Comparison of ENCODE assay signal across 33 cellular contexts in genomic region chr7:157446322-157446721, GRCh38.
"Had no signal": no experiment of that assay in that cellular context is flagged by ENCODE, and none has a peak within 500 bp of the region (broad histone marks: within the 10 kb centered on the region; RNA-seq: fewer than 3 reads in every experiment).

No MANE protein-coding gene starts in this region.

- H3K4me1 ChIP-seq: body of pancreas, gastrocnemius medialis, uterus had no signal

- H3K27ac Mint-ChIP-seq: activated naive CD4-positive, alpha-beta T cell treated with anti-CD3 and anti-CD28 coated beads, Interleukin-2, amount 50 U/mL, for 72 hours; immature natural killer cell; natural killer cell treated with Interleukin-12 subunit alpha and Interleukin-12 subunit beta and Interleukin-15 and Interleukin-18, amount 100 ng/mL, for 72 hours; progenitor cell of endocrine pancreas; T-helper 17 cell had no signal

- H3K9me3 Mint-ChIP-seq: activated naive CD4-positive, alpha-beta T cell treated with anti-CD3 and anti-CD28 coated beads, Interleukin-2, amount 50 U/mL, for 72 hours; immature natural killer cell; natural killer cell treated with Interleukin-12 subunit alpha and Interleukin-12 subunit beta and Interleukin-15 and Interleukin-18, amount 100 ng/mL, for 72 hours had no signal

- H3K9me3 ChIP-seq: body of pancreas, gastrocnemius medialis, mucosa of descending colon, thoracic aorta, uterus had no signal

- DNase-seq: activated CD4-positive, alpha-beta T cell treated with anti-CD3 and anti-CD28 coated beads for 48 hours; activated CD4-positive, alpha-beta T cell treated with anti-CD3 and anti-CD28 coated beads, Interleukin-2, amount 50 U/mL, for 48 hours; activated naive CD4-positive, alpha-beta T cell; activated T-cell treated with anti-CD3 and anti-CD28 coated beads, Interleukin-2, amount 50 U/mL, for 1 hour; anterior cingulate cortex; body of pancreas; cerebellar nuclear complex; effector memory CD4-positive, alpha-beta T cell; erythroblast; hippocampal formation; immature natural killer cell; mesendoderm; mucosa of descending colon; stimulated activated CD4-positive, alpha-beta T cell treated with anti-CD3 and anti-CD28 coated beads, Interleukin-15, amount 100 ng/mL, for 24 hours; stimulated activated CD4-positive, alpha-beta T cell treated with anti-CD3 and anti-CD28 coated beads, Interleukin-2, amount 100 ng/mL, for 24 hours; stimulated activated naive CD4-positive, alpha-beta T cell treated with Interleukin-2 at 50 U/mL for 16 hours; T-helper 17 cell; T1000; trophoblast cell; uterus; WERI-Rb-1 had no signal

- H3K36me3 ChIP-seq: cardiac muscle cell, gastrocnemius medialis, thoracic aorta, uterus, WERI-Rb-1 had no signal

- H3K27me3 ChIP-seq: body of pancreas, cardiac muscle cell, gastrocnemius medialis, uterus had no signal

- ATAC-seq: activated CD4-positive, CD25-positive, alpha-beta regulatory T cell treated with anti-CD3 and anti-CD28 coated beads, Interleukin-2, amount 50 U/mL, for 24 hours; activated naive CD4-positive, alpha-beta T cell treated with anti-CD3 and anti-CD28 coated beads, Interleukin-2, amount 50 U/mL, for 72 hours; body of pancreas; gastrocnemius medialis; mucosa of descending colon; SK-N-SH treated with all-trans-retinoic acid at 6 μM for 48 hours; T-helper 17 cell had no signal

- H3K27ac ChIP-seq: body of pancreas, cardiac muscle cell, coronary artery, dorsolateral prefrontal cortex, gastrocnemius medialis, thoracic aorta, uterus, WERI-Rb-1 had no signal

- H3K4me3 ChIP-seq: body of pancreas, cardiac muscle cell, coronary artery, dorsolateral prefrontal cortex, gastrocnemius medialis, lung, mucosa of descending colon, smooth muscle cell, thoracic aorta, uterus had no signal

- H3K4me1 Mint-ChIP-seq: immature natural killer cell had no signal

- H3K36me3 Mint-ChIP-seq: activated naive CD4-positive, alpha-beta T cell treated with anti-CD3 and anti-CD28 coated beads, Interleukin-2, amount 50 U/mL, for 72 hours; immature natural killer cell; natural killer cell treated with Interleukin-12 subunit alpha and Interleukin-12 subunit beta and Interleukin-15 and Interleukin-18, amount 100 ng/mL, for 72 hours had no signal

- H3K4me3 Mint-ChIP-seq: immature natural killer cell; natural killer cell treated with Interleukin-12 subunit alpha and Interleukin-12 subunit beta and Interleukin-15 and Interleukin-18, amount 100 ng/mL, for 72 hours; T-helper 17 cell had no signal

- H3K27me3 Mint-ChIP-seq: T-helper 17 cell had no signal
